ENCODE assay signal across 20 cellular contexts in the genomic region with DNA sequence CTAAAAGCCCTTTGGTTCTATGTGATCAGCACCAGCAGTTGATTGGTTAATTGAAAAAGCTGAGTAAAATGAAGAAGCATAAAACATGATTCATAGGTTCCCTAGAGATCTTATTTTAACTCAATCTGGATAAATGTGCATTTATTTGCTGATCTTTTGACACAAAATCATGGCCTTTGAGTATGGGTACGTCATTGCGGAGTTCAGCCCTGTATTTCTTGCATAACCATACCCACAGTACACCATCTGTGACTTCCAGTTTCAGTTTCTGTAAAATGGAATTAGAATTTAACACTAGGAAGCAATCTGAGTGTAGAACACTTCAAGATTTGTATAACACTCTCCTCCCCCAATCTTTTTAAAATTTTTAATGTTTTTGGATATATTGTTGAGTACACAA.
"Had no signal": no experiment of that assay in that cellular context is flagged by ENCODE, and none has a peak within 500 bp of the region (broad histone marks: within the 10 kb centered on the region; RNA-seq: fewer than 3 reads in every experiment).

No MANE protein-coding gene starts in this region.

- H3K9me3 ChIP-seq: neutrophil, pancreas, thyroid gland had no signal

- H3K27ac ChIP-seq: ascending aorta, breast epithelium, gastroesophageal sphincter, neutrophil, pancreas, thyroid gland, WERI-Rb-1 had no signal

- H3K36me3 Mint-ChIP-seq: naive thymus-derived CD8-positive, alpha-beta T cell had no signal

- H3K27me3 ChIP-seq: ascending aorta, breast epithelium, gastroesophageal sphincter, neutrophil, pancreas, thyroid gland had no signal

- H3K36me3 ChIP-seq: ascending aorta, breast epithelium, gastroesophageal sphincter, neutrophil, pancreas, thyroid gland, WERI-Rb-1 had no signal

- H3K27ac Mint-ChIP-seq: activated T-cell treated with anti-CD3 and anti-CD28 coated beads, Interleukin-2, amount 50 U/mL, for 72 hours; naive thymus-derived CD8-positive, alpha-beta T cell had no signal

- DNase-seq: activated CD4-positive, alpha-beta T cell treated with anti-CD3 and anti-CD28 coated beads, Interleukin-2, amount 50 U/mL, for 4 hours; activated effector memory CD4-positive, alpha-beta T cell treated with anti-CD3 and anti-CD28 coated beads, Interleukin-2, amount 50 U/mL, for 16 hours; activated naive CD4-positive, alpha-beta T cell treated with anti-CD3 and anti-CD28 coated beads, Interleukin-2, amount 50 U/mL, for 16 hours; activated T-cell treated with anti-CD3 and anti-CD28 coated beads, Interleukin-2, amount 50 U/mL, for 72 hours; cerebellar nuclear complex; cortex of kidney; mesenchymal stem cell; naive thymus-derived CD8-positive, alpha-beta T cell; pancreas; stimulated activated CD4-positive, alpha-beta T cell treated with anti-CD3 and anti-CD28 coated beads, Interleukin-12 subunit alpha, Interleukin-12 subunit beta, amount 100 ng/mL, for 4 hours; stimulated activated CD4-positive, alpha-beta T cell treated with anti-CD3 and anti-CD28 coated beads, Interleukin-1b, Interleukin-23, amount 100 ng/mL, for 48 hours; stimulated activated naive CD4-positive, alpha-beta T cell treated with Interleukin-2 at 50 U/mL for 16 hours; SW 1271; T-helper 2 cell; thyroid gland; WERI-Rb-1 had no signal

- H3K4me1 ChIP-seq: ascending aorta, breast epithelium, gastroesophageal sphincter, pancreas, thyroid gland had no signal

- H3K4me3 Mint-ChIP-seq: activated T-cell treated with anti-CD3 and anti-CD28 coated beads, Interleukin-2, amount 50 U/mL, for 72 hours; naive thymus-derived CD8-positive, alpha-beta T cell had no signal

- H3K4me1 Mint-ChIP-seq: naive thymus-derived CD8-positive, alpha-beta T cell had no signal

- H3K4me3 ChIP-seq: ascending aorta, breast epithelium, gastroesophageal sphincter, pancreas, thyroid gland had no signal
